1 cellular context compared by ENCODE assay signal in genomic region chr7:132815130-132815529, GRCh38.
TF ChIP-seq lines count a peak whose summit lies in the region.

No MANE protein-coding gene starts in this region.

TF ChIP-seq in GM23338, 12 proteins besides CTCF, POLR2A, EP300 and RAD21 (continued from another document):
- TF ChIP-seq ZNF462 (CRISPR knock-in tag; IDR thresholded peaks at IDR 0.05) (no peak), ETS1 (IDR thresholded peaks at IDR 0.05) (no peak), REST (IDR thresholded peaks at IDR 0.05; ENCODE audit: unreplicated experiment) (no peak), EZH2phosphoT487 (IDR thresholded peaks at IDR 0.05; ENCODE audit: unreplicated experiment) (no peak), STAT1 (IDR thresholded peaks at IDR 0.05; ENCODE audit: unreplicated experiment) (no peak), NANOG (IDR thresholded peaks at IDR 0.05; ENCODE audit: borderline replicate concordance) (no peak), CREB1 (CRISPR knock-in tag; IDR thresholded peaks at IDR 0.05; ENCODE audit: low read depth) (no peak), POLR2AphosphoS5 (IDR thresholded peaks at IDR 0.05; ENCODE audit: low read depth) (no peak)
